ENCODE assay signal across 26 cellular contexts in genomic region chr4:19478791-19479190, GRCh38.
DNase-seq lines count a peak whose midpoint lies in the region; TF ChIP-seq lines count a peak whose summit lies in the region.
"Had no signal": no experiment of that assay in that cellular context is flagged by ENCODE, and none has a peak within 500 bp of the region (broad histone marks: within the 10 kb centered on the region; RNA-seq: fewer than 3 reads in every experiment).

No MANE protein-coding gene starts in this region.

- no peak overlapping the region for H2AK5ac ChIP-seq in mesendoderm (ENCODE audit: low read length)

- H2BK15ac ChIP-seq in mesendoderm (replicated peaks; ENCODE audit: low read depth): no peak overlapping the region

- H3K23ac ChIP-seq in mesendoderm (ENCODE audit: low read length): no peak overlapping the region

- H3K9me3 ChIP-seq in SJSA1 (replicated peaks) (no peaks in the 10 kb centered on the region), skeletal muscle satellite cell (replicated peaks; ENCODE audit: low read length) (no peaks in the 10 kb centered on the region)
- H3K9me3 ChIP-seq: gastrocnemius medialis, pancreas, transverse colon had no signal

- H3K27ac ChIP-seq in SJSA1: 0 out of 2 replicates have a peak overlapping the region, but pooled peaks have one; percentile 0
- no peak overlapping the region for H3K27ac ChIP-seq in mesendoderm (ENCODE audit: low read depth, low read length)
- H3K27ac ChIP-seq: coronary artery, gastrocnemius medialis, pancreas, skin epidermis, transverse colon, WERI-Rb-1 had no signal

- no peak overlapping the region for H3K18ac ChIP-seq in mesendoderm (ENCODE audit: low read length)

- DNase-seq in EL (peak; percentile 62), SJSA1 (ENCODE audit: low read depth in 1 of 2, low spot score in 2 of 2) (peak in 1 of 2 experiments; percentile 59), fibroblast of mammary gland (ENCODE audit: low read depth) (peak; percentile 29), mesendoderm (no peak), DMS 273 (lab: John Stamatoyannopoulos, UW; ENCODE audit: unreplicated experiment) (no peak), glomerular visceral epithelial cell (ENCODE audit: extremely low spot score) (no peak)
- DNase-seq: activated CD4-positive, alpha-beta T cell treated with anti-CD3 and anti-CD28 coated beads, Interleukin-2, amount 10 ng/mL, durations not matched to agents 24 days and 14 days; AML-193; CD4-positive, alpha-beta T cell; erythroblast; gastrocnemius medialis; H7; hippocampal formation; left cardiac atrium; NCI-H1694; NCI-H446; NCI-H748 treated with DMSO at 0.1 percent for 48 hours; nephron progenitor cell; pancreas; RPMI8226; T-cell; transverse colon; WERI-Rb-1 had no signal

- H3K4me1 ChIP-seq in SJSA1 (replicated peaks) (peaks cover 17% of the 10 kb centered on the region), skeletal muscle satellite cell (ENCODE audit: control insufficient read depth, insufficient read depth, low read length) (peaks cover 4% of the 10 kb centered on the region), mesendoderm (ENCODE audit: control insufficient read depth, low read depth, low read length) (no peaks in the 10 kb centered on the region)
- H3K4me1 ChIP-seq: gastrocnemius medialis, pancreas, transverse colon had no signal

- no peaks in the 10 kb centered on the region for H3K79me1 ChIP-seq in mesendoderm (ENCODE audit: low read length)

- H2BK5ac ChIP-seq in mesendoderm (ENCODE audit: low read length): no peak overlapping the region

- no peak overlapping the region for H3K56ac ChIP-seq in mesendoderm (ENCODE audit: low read length)

- H3K9ac ChIP-seq in skeletal muscle satellite cell (ENCODE audit: low read depth, low read length): no peak overlapping the region
- no peak overlapping the region for H3K9ac ChIP-seq in mesendoderm (ENCODE audit: low read length)

- WGBS in mesendoderm (ENCODE audit: extremely low coverage, insufficient coverage, low lambda C conversion rate): no CpG with 5 or more reads among the region's 2 CpGs

- H3K27me3 ChIP-seq in SJSA1 (replicated peaks) (no peaks in the 10 kb centered on the region), skeletal muscle satellite cell (ENCODE audit: control insufficient read depth, insufficient read depth, low read length) (no peaks in the 10 kb centered on the region), mesendoderm (ENCODE audit: insufficient read depth, low read length, poor library complexity) (no peaks in the 10 kb centered on the region)
- H3K27me3 ChIP-seq: gastrocnemius medialis, pancreas, transverse colon had no signal

- peak overlapping the region; percentile 23 for H3K4me2 ChIP-seq in skeletal muscle satellite cell (ENCODE audit: low read length)
- no peak overlapping the region for H3K4me2 ChIP-seq in mesendoderm (ENCODE audit: low read length)

- H3K36me3 ChIP-seq in SJSA1 (no peaks in the 10 kb centered on the region), skeletal muscle satellite cell (ENCODE audit: insufficient read depth, low read length) (no peaks in the 10 kb centered on the region), mesendoderm (ENCODE audit: control insufficient read depth, insufficient read depth, low read length) (no peaks in the 10 kb centered on the region)
- H3K36me3 ChIP-seq: gastrocnemius medialis, pancreas, transverse colon, WERI-Rb-1 had no signal

- H4K5ac ChIP-seq in mesendoderm (ENCODE audit: low read length): no peak overlapping the region

- H4K8ac ChIP-seq in mesendoderm (ENCODE audit: low read depth, low read length): no peak overlapping the region

- no peak overlapping the region for H3K4ac ChIP-seq in mesendoderm (ENCODE audit: low read depth, low read length)

- no peak overlapping the region for H2BK120ac ChIP-seq in mesendoderm (ENCODE audit: low read depth, low read length)

- no peak overlapping the region for H3K4me3 ChIP-seq in SJSA1
- H3K4me3 ChIP-seq in fibroblast of mammary gland (ENCODE audit: control insufficient read depth, low read depth, low read length): no peak overlapping the region
- no peak overlapping the region for H3K4me3 ChIP-seq in skeletal muscle satellite cell (ENCODE audit: low read length)
- H3K4me3 ChIP-seq in mesendoderm (ENCODE audit: low read length): no peak overlapping the region
- H3K4me3 ChIP-seq: coronary artery, gastrocnemius medialis, pancreas, skin epidermis, transverse colon had no signal

- no peak for TF ChIP-seq CTCF in fibroblast of mammary gland (conservative IDR thresholded peaks at IDR 0.05; ENCODE audit: control insufficient read depth, insufficient read depth, low read depth, low read length)

- no peaks in the 10 kb centered on the region for H3K79me2 ChIP-seq in mesendoderm (ENCODE audit: control insufficient read depth, insufficient read depth, low read length)

Comparison
In these comparisons a context has a peak if more than half of its experiments do, and no peak if none do; other contexts are left out.
1. DNase-seq: peak in EL (single experiment) and fibroblast of mammary gland (single experiment); none in mesendoderm (single experiment), DMS 273 (single experiment) and glomerular visceral epithelial cell (single experiment).